Comparison of ENCODE assay signal across 8 cellular contexts in the genomic region with DNA sequence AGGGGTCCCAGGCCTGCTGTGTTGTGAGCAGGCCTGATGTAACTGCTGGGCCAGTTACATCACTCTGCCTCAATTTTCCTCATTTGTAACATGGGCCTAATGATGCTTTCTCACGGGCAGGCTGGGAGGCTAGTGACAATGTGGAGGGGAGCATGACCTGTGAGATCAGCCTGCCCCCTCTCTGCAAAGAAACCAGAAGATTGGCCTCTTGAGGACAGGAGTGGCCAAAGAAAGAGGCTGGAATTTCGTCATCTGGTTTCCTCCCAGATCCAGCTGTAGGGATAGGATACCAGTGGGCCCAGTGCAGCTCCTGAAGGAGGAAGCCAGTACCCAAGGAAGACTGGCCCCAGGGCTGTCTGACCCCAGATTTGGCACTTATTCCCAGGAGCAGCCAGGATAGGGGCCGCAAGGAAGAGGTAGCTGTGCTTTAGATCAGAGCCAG. TPM values are rescaled to one million over a fixed set of nuclear protein-coding genes. Genes with fewer than 3 reads are reported as not detected.
A peak's percentile ranks its signal among the peaks of the same experiment; 100 is the strongest.
DNase-seq lines count a peak whose midpoint lies in the region; ATAC-seq and TF ChIP-seq lines count a peak whose summit lies in the region.

No MANE protein-coding gene starts in this region.

- POLR2A ChIA-PET in Caco-2 (lab: Charles Lee), result interaction anchor here (0.9 to 1.9 kb wide), 4 partner anchors 11 to 135 kb away, joined by 4 to 18 read pairs (median 8); partner anchors contain the start of genes DRC3 and TOM1L2

- TF ChIP-seq CTCF in Caco-2 (IDR thresholded peaks at IDR 0.05; ENCODE audit: insufficient read depth in 1 of 2, low read depth in 1 of 2, low read length in 1 of 2, severe bottlenecking in 1 of 2, unreplicated experiment in 1 of 2) (no peak), Loucy (conservative IDR thresholded peaks at IDR 0.05; ENCODE audit: low read length) (no peak), brain microvascular endothelial cell (IDR thresholded peaks at IDR 0.05; ENCODE audit: low read depth, low read length, missing control alignments) (no peak), liver (IDR thresholded peaks at IDR 0.05; ENCODE audit: low read depth, low read length, missing input control) (no peak), type B pancreatic cell (conservative IDR thresholded peaks at IDR 0.05) (no peak)

- peaks cover 49% of the 10 kb centered on the region for H3K4me1 ChIP-seq in Caco-2
- peaks cover 26% of the 10 kb centered on the region for H3K4me1 ChIP-seq in Loucy (ENCODE audit: insufficient read depth, low read length, poor library complexity, severe bottlenecking)
- H3K4me1 ChIP-seq in liver (ENCODE audit: control insufficient read depth in 4 of 4, insufficient read depth in 4 of 4, low read length in 3 of 4), result peaks cover 30 to 70% (median 47%) of the 10 kb centered on the region in 4 donors

- no peaks in the 10 kb centered on the region; the same call in 1 of the 2 replicates for H3K36me3 ChIP-seq in Caco-2 (ENCODE audit: control insufficient read depth, insufficient read depth, low read length)
- H3K36me3 ChIP-seq in Loucy (ENCODE audit: insufficient read depth, low read length), result no peaks in the 10 kb centered on the region
- no peaks in the 10 kb centered on the region for H3K36me3 ChIP-seq in brain microvascular endothelial cell (replicated peaks)
- H3K36me3 ChIP-seq in liver (ENCODE audit: control insufficient read depth in 4 of 4, insufficient read depth in 3 of 4, low read depth in 1 of 4, low read length in 3 of 4), result no peaks in the 10 kb centered on the region

- no peaks in the 10 kb centered on the region for H3K9me2 ChIP-seq in Loucy (replicated peaks; ENCODE audit: low read depth, low read length)

- H3K27me3 ChIP-seq in Caco-2 (replicated peaks; ENCODE audit: control insufficient read depth, insufficient read depth, low read length) (no peaks in the 10 kb centered on the region), Loucy (ENCODE audit: insufficient read depth, low read length, poor library complexity, severe bottlenecking) (no peaks in the 10 kb centered on the region), brain microvascular endothelial cell (replicated peaks) (no peaks in the 10 kb centered on the region), liver (ENCODE audit: control insufficient read depth in 4 of 4, insufficient read depth in 4 of 4, low read length in 3 of 4) (no peaks in the 10 kb centered on the region)

- DNase-seq in Caco-2 (peak; percentile 66 to 68), brain microvascular endothelial cell (peak; percentile 69), type B pancreatic cell (ENCODE audit: extremely low spot score, unreplicated experiment) (no peak), DMS114 treated with DMSO at 0.1 percent for 48 hours (lab: John Stamatoyannopoulos, UW; ENCODE audit: unreplicated experiment) (no peak)

- H3F3A ChIP-seq in Loucy (ENCODE audit: low read depth), result no peaks in the 10 kb centered on the region

- H3K27ac ChIP-seq in brain microvascular endothelial cell (peak overlapping the region; percentile 98), liver (ENCODE audit: low read depth in 1 of 2, low read length in 2 of 2) (peak overlapping the region; percentile 97 to 100)

- WGBS in liver, result 37% methylated on average over 3 of the region's 3 CpGs

- intact Hi-C loops in Caco-2 (cut with micrococcal nuclease; ENCODE audit: unreplicated experiment), result no loop called here

- peak overlapping the region; percentile 98 for H3K4me3 ChIP-seq in Caco-2 (ENCODE audit: low read depth, low read length)
- no peak overlapping the region for H3K4me3 ChIP-seq in Loucy (ENCODE audit: low read length, poor library complexity, severe bottlenecking)
- H3K4me3 ChIP-seq in brain microvascular endothelial cell (ENCODE audit: low read depth, low read length), result no peak overlapping the region
- peak overlapping the region in 1 of 3 donors; percentile 86 for H3K4me3 ChIP-seq in liver (ENCODE audit: low read depth in 1 of 3, low read length in 3 of 3)

- H3K27me3 Mint-ChIP-seq in Caco-2 (ENCODE audit: insufficient read depth, unreplicated experiment) (no peaks in the 10 kb centered on the region), type B pancreatic cell (no peaks in the 10 kb centered on the region)

- H3K4me3 Mint-ChIP-seq in Caco-2 (ENCODE audit: unreplicated experiment), result peak overlapping the region; percentile 82
- peak overlapping the region; percentile 95 for H3K4me3 Mint-ChIP-seq in type B pancreatic cell

- H3K36me3 Mint-ChIP-seq in Caco-2 (ENCODE audit: insufficient read depth, unreplicated experiment), result peaks cover 58% of the 10 kb centered on the region
- H3K36me3 Mint-ChIP-seq in type B pancreatic cell, result no peaks in the 10 kb centered on the region

- ATAC-seq in GM18520 (IDR thresholded peaks at IDR 0.05; ENCODE audit: unreplicated experiment) (no peak), GM18861 (IDR thresholded peaks at IDR 0.05; ENCODE audit: unreplicated experiment) (no peak)

- in situ Hi-C loops in brain microvascular endothelial cell (cut with HindIII; ENCODE audit: low pct_ligation_motif_present, low sequenced_read_pairs), result no loop called here

- H3K9me3 ChIP-seq in Caco-2, result no peaks in the 10 kb centered on the region
- H3K9me3 ChIP-seq in Loucy (ENCODE audit: insufficient read depth, low read depth, low read length), result no peaks in the 10 kb centered on the region
- no peaks in the 10 kb centered on the region for H3K9me3 ChIP-seq in liver (ENCODE audit: control insufficient read depth in 4 of 4, low read length in 3 of 4)

- peaks cover 35% of the 10 kb centered on the region for H3K4me1 Mint-ChIP-seq in Caco-2 (ENCODE audit: low read depth, unreplicated experiment)
- peaks cover 53% of the 10 kb centered on the region for H3K4me1 Mint-ChIP-seq in type B pancreatic cell (ENCODE audit: unreplicated experiment)

- no peaks in the 10 kb centered on the region for H3K9me3 Mint-ChIP-seq in Caco-2 (ENCODE audit: unreplicated experiment)
- H3K9me3 Mint-ChIP-seq in type B pancreatic cell, result no peaks in the 10 kb centered on the region

- H2AFZ ChIP-seq in Loucy (ENCODE audit: low read length), result no peak overlapping the region

- no peaks in the 10 kb centered on the region for H3K79me2 ChIP-seq in Loucy (ENCODE audit: insufficient read depth, low read length)

- H3K9ac ChIP-seq in Loucy (ENCODE audit: low read depth, low read length, poor library complexity, severe bottlenecking), result peak overlapping the region; percentile 75
- H3K9ac ChIP-seq in liver (ENCODE audit: low read depth in 1 of 2, low read length in 2 of 2), result peak overlapping the region; percentile 85 to 98

- H3K4me2 ChIP-seq in Loucy (ENCODE audit: low read depth, low read length, poor library complexity, severe bottlenecking), result peak overlapping the region; percentile 68

- H4K20me1 ChIP-seq in Loucy (ENCODE audit: insufficient read depth, low read length, poor library complexity, severe bottlenecking), result no peaks in the 10 kb centered on the region

- TF ChIP-seq RAD21 in liver (IDR thresholded peaks at IDR 0.05), result no peak

- BruUV-seq in Caco-2 (replicated peaks; lab: Mats Ljungman, UMichigan), result TSS peak; percentile 53

- CTCF ChIA-PET in Caco-2 (lab: Charles Lee), result interaction anchor here (1.2 to 1.3 kb wide), 2 partner anchors 10 to 82 kb away, joined by 3 to 5 read pairs; no protein-coding TSS in a partner anchor

- H3K27ac Mint-ChIP-seq in Caco-2 (ENCODE audit: unreplicated experiment) (peak overlapping the region; percentile 98), type B pancreatic cell (peak overlapping the region; percentile 99)

TF ChIP-seq in liver, 16 proteins besides CTCF, POLR2A, EP300 and RAD21:
- TF ChIP-seq NR2F2 (IDR thresholded peaks at IDR 0.05), result peak; percentile 32
- no peak for TF ChIP-seq ATF3 (IDR thresholded peaks at IDR 0.05)
- TF ChIP-seq JUND (IDR thresholded peaks at IDR 0.05), result peak in 1 of 2 donors; percentile 20

RNA-seq across cellular contexts. Expression of gene SREBF1, which starts 0.6 kb away (rescaled TPM):
- 109 and 118 TPM in 2 replicates for total RNA-seq in Caco-2 (2022)
- 100 to 1,000 TPM in 1 of 2 donors, 10 to 100 TPM in 1; 66.8 to 133 TPM for total RNA-seq in liver
- polyA plus RNA-seq in liver, result 100 to 1,000 TPM in 1 of 2 donors, 10 to 100 TPM in 1; 74.0 to 127 TPM
- total RNA-seq in type B pancreatic cell (ENCODE audit: low replicate concordance), result 81.2 and 97.0 TPM in 2 replicates

Comparison
In these comparisons a context has a peak if more than half of its experiments do, and no peak if none do; other contexts are left out.
1. DNase-seq: peak in Caco-2 (2 of 2) and brain microvascular endothelial cell (single experiment); none in type B pancreatic cell (single experiment) and DMS114 treated with DMSO at 0.1 percent for 48 hours (single experiment).